In genomic region chr3:189988854-189989253, GRCh38 we compare ENCODE assay signal across 28 cellular contexts.
"Had no signal": no experiment of that assay in that cellular context is flagged by ENCODE, and none has a peak within 500 bp of the region (broad histone marks: within the 10 kb centered on the region; RNA-seq: fewer than 3 reads in every experiment).

No MANE protein-coding gene starts in this region.

- H3K9me3 ChIP-seq: gastrocnemius medialis, left lung, mucosa of descending colon, psoas muscle, stomach, thyroid gland had no signal

- ATAC-seq: esophagus mucosa; gastrocnemius medialis; left cardiac atrium; left lung; mucosa of descending colon; natural killer cell treated with Interleukin-12 subunit alpha and Interleukin-12 subunit beta and Interleukin-15 and Interleukin-18, amount 100 ng/mL, for 72 hours; psoas muscle; right cardiac atrium had no signal

- DNase-seq: cerebellar nuclear complex; cortex of kidney; dorsolateral prefrontal cortex; effector CD4-positive, alpha-beta T cell; foreskin fibroblast; gastrocnemius medialis; head of caudate nucleus; kidney; left cardiac atrium; left lung; mesenchymal stem cell; mucosa of descending colon; naive B cell; nucleus accumbens; psoas muscle; right cardiac atrium; small intestine; stimulated activated CD4-positive, alpha-beta T cell treated with anti-CD3 and anti-CD28 coated beads, Interleukin-15, amount 100 ng/mL, for 24 hours; stimulated activated CD4-positive, alpha-beta T cell treated with anti-CD3 and anti-CD28 coated beads, Interleukin-2, amount 100 ng/mL, for 48 hours; stimulated activated CD8-positive, alpha-beta memory T cell treated with anti-CD3 and anti-CD28 coated beads, Interleukin-4, amount 100 ng/mL, for 48 hours; stimulated activated naive CD4-positive, alpha-beta T cell; stomach; thyroid gland; trophoblast cell had no signal

- H3K4me3 Mint-ChIP-seq: mesothelial cell of epicardium; naive B cell; natural killer cell treated with Interleukin-12 subunit alpha and Interleukin-12 subunit beta and Interleukin-15 and Interleukin-18, amount 100 ng/mL, for 72 hours had no signal

- H3K9me3 Mint-ChIP-seq: mesothelial cell of epicardium; naive B cell; natural killer cell treated with Interleukin-12 subunit alpha and Interleukin-12 subunit beta and Interleukin-15 and Interleukin-18, amount 100 ng/mL, for 72 hours had no signal

- H3K4me1 ChIP-seq: gastrocnemius medialis, left lung, psoas muscle, stomach, thyroid gland had no signal

- H3K27ac Mint-ChIP-seq: mesothelial cell of epicardium; naive B cell; natural killer cell treated with Interleukin-12 subunit alpha and Interleukin-12 subunit beta and Interleukin-15 and Interleukin-18, amount 100 ng/mL, for 72 hours had no signal

- H3K4me1 Mint-ChIP-seq: naive B cell had no signal

- H3K27ac ChIP-seq: dorsolateral prefrontal cortex, epithelial cell of prostate, gastrocnemius medialis, left lung, psoas muscle, stomach, thyroid gland had no signal

- H3K27me3 ChIP-seq: dorsolateral prefrontal cortex, gastrocnemius medialis, left lung, stomach had no signal

- H3K36me3 ChIP-seq: gastrocnemius medialis, left lung, stomach, thyroid gland had no signal

- H3K36me3 Mint-ChIP-seq: naive B cell; natural killer cell treated with Interleukin-12 subunit alpha and Interleukin-12 subunit beta and Interleukin-15 and Interleukin-18, amount 100 ng/mL, for 72 hours had no signal

- H3K4me3 ChIP-seq: dorsolateral prefrontal cortex, gastrocnemius medialis, left lung, mucosa of descending colon, psoas muscle, stomach, thyroid gland had no signal
